8 cellular contexts compared by ENCODE assay signal in genomic region chr12:121110211-121110940, GRCh38. TPM values are rescaled to one million over a fixed set of nuclear protein-coding genes. Genes with fewer than 3 reads are reported as not detected.
DNase-seq lines count a peak whose midpoint lies in the region; ATAC-seq and TF ChIP-seq lines count a peak whose summit lies in the region.

No MANE protein-coding gene starts in this region.

- peaks cover 9% of the 10 kb centered on the region for H3K27me3 Mint-ChIP-seq in nephron (ENCODE audit: low read depth)

- H3K27ac ChIP-seq in esophagus squamous epithelium (peak overlapping the region in 1 of 4 donors; percentile 0), suprapubic skin (no peak overlapping the region)

- no peaks in the 10 kb centered on the region for H3K27me3 ChIP-seq in NT2/D1 (ENCODE audit: insufficient read depth, insufficient read length)
- H3K27me3 ChIP-seq in esophagus squamous epithelium: no peaks in the 10 kb centered on the region
- no peaks in the 10 kb centered on the region for H3K27me3 ChIP-seq in suprapubic skin

- H3K9ac ChIP-seq in NT2/D1 (ENCODE audit: insufficient read length, low read depth): no peak overlapping the region

- no peak overlapping the region for H3K4me3 ChIP-seq in NT2/D1 (ENCODE audit: insufficient read length, low read depth)
- H3K4me3 ChIP-seq in esophagus squamous epithelium: no peak overlapping the region
- H3K4me3 ChIP-seq in suprapubic skin: no peak overlapping the region

- 51 to 55% methylated on average over 8 of the region's 8 CpGs for WGBS in esophagus squamous epithelium, 2 donors
- 58% methylated on average over 8 of the region's 8 CpGs for WGBS in suprapubic skin

- no peak for TF ChIP-seq POLR2A in esophagus squamous epithelium (IDR thresholded peaks at IDR 0.05)
- no peak for TF ChIP-seq POLR2A in suprapubic skin (IDR thresholded peaks at IDR 0.05)

- H3K9me3 ChIP-seq in NT2/D1 (ENCODE audit: insufficient read depth, low read length): no peaks in the 10 kb centered on the region
- no peaks in the 10 kb centered on the region for H3K9me3 ChIP-seq in esophagus squamous epithelium
- no peaks in the 10 kb centered on the region for H3K9me3 ChIP-seq in suprapubic skin

- TF ChIP-seq CTCF in esophagus squamous epithelium (IDR thresholded peaks at IDR 0.05) (peak; percentile 86 to 94 (median 90)), nephron (IDR thresholded peaks at IDR 0.05; ENCODE audit: unreplicated experiment in 3 of 3) (peak; percentile 93 to 96 (median 95)), suprapubic skin (IDR thresholded peaks at IDR 0.05) (peak; percentile 87 to 93)

- H3K9me3 Mint-ChIP-seq in nephron: no peaks in the 10 kb centered on the region

- H3K4me1 ChIP-seq in NT2/D1 (ENCODE audit: insufficient read depth, insufficient read length): peaks cover 10% of the 10 kb centered on the region
- no peaks in the 10 kb centered on the region for H3K4me1 ChIP-seq in esophagus squamous epithelium
- no peaks in the 10 kb centered on the region for H3K4me1 ChIP-seq in suprapubic skin

- H3K4me3 Mint-ChIP-seq in nephron: no peak overlapping the region

- no peaks in the 10 kb centered on the region for H3K4me1 Mint-ChIP-seq in nephron

- H3K27ac Mint-ChIP-seq in nephron: peak overlapping the region in 1 of 3 experiments; percentile 5

- H3K36me3 ChIP-seq in NT2/D1 (ENCODE audit: insufficient read depth, insufficient read length, low read length) (no peaks in the 10 kb centered on the region), esophagus squamous epithelium (no peaks in the 10 kb centered on the region), suprapubic skin (no peaks in the 10 kb centered on the region)

- TF ChIP-seq EP300 in suprapubic skin (IDR thresholded peaks at IDR 0.05): no peak

- intact Hi-C loops in Right ventricle myocardium inferior (cut with DNase I) (loop anchor here (1.0 kb wide), 1 partner anchor 50 kb away; no protein-coding TSS in a partner anchor), cardiac septum (cut with DNase I) (no loop called here), esophagus squamous epithelium (cut with DNase I) (no loop called here)

- ATAC-seq in Right ventricle myocardium inferior: peak; percentile 74
- ATAC-seq in HG03571 (IDR thresholded peaks at IDR 0.05; ENCODE audit: unreplicated experiment): peak; percentile 83

- H3K36me3 Mint-ChIP-seq in nephron (ENCODE audit: low read depth): no peaks in the 10 kb centered on the region

- DNase-seq in Right ventricle myocardium inferior (ENCODE audit: missing footprints) (no peak), cardiac septum (ENCODE audit: low spot score) (no peak), NT2/D1 (ENCODE audit: low read depth, low spot score) (peak; percentile 60), activated T-cell treated with anti-CD3 and anti-CD28 coated beads for 48 hours (ENCODE audit: low read depth) (peak; percentile 36), esophagus squamous epithelium (lab: John Stamatoyannopoulos, UW) (no peak), suprapubic skin (ENCODE audit: low spot score in 2 of 2) (no peak)

RNA-seq across cellular contexts. Expression of gene P2RX7, which starts 22.3 kb away (rescaled TPM):
- 2.0 TPM for total RNA-seq in Right ventricle myocardium inferior
- 0.65 TPM for total RNA-seq in cardiac septum
- 1 to 10 TPM; 1.6 to 2.7 (median 2.2) TPM for total RNA-seq in esophagus squamous epithelium
- 10 to 100 TPM; 14.0 to 65.7 (median 19.2) TPM for total RNA-seq in suprapubic skin

Comparison
In these comparisons a context has a peak if more than half of its experiments do, and no peak if none do; other contexts are left out.
1. DNase-seq: peak in NT2/D1 (single experiment) and activated T-cell treated with anti-CD3 and anti-CD28 coated beads for 48 hours (single experiment); none in Right ventricle myocardium inferior (single experiment), cardiac septum (single experiment), esophagus squamous epithelium (single experiment) and suprapubic skin (0 of 2).
2. Peak in every context shown above with its lines, with median percentiles within 50 percentile points of each other: CTCF ChIP-seq.